Comparison of ENCODE assay signal across 8 cellular contexts in genomic region chr2:55693181-55694125, GRCh38. TPM values are rescaled to one million over a fixed set of nuclear protein-coding genes. Genes with fewer than 3 reads are reported as not detected.
DNase-seq lines count a peak whose midpoint lies in the region; ATAC-seq and TF ChIP-seq lines count a peak whose summit lies in the region.

TSS of gene PNPT1 (minus strand) at chr2:55693844. CDS start at chr2:55693823, 21 bp downstream.

- H3K36me3 ChIP-seq in adipocyte (ENCODE audit: control insufficient read depth, insufficient read depth, low read length, severe bottlenecking) (no peaks in the 10 kb centered on the region), heart left ventricle (peaks cover 0 to under 1% (median 0%) of the 10 kb centered on the region in 9 donors), upper lobe of left lung (peaks cover 0 to under 1% (median 0%) of the 10 kb centered on the region in 4 donors)

- DNase-seq in NCI-H1436 (lab: John Stamatoyannopoulos, UW) (peak; percentile 89), T follicular helper cell (ENCODE audit: low read depth) (peak; percentile 82), adipocyte (ENCODE audit: low read depth) (peak; percentile 97), heart left ventricle (peak; percentile 93 to 96 (median 96)), posterior cingulate gyrus (peak; percentile 90 to 99 (median 95)), upper lobe of left lung (peak; percentile 92 to 96)

- 0 to 1% (median 0%) methylated on average over 44 to 56 of the region's 56 CpGs for WGBS in heart left ventricle, 4 donors
- 0 to 1% methylated on average over 34 to 56 of the region's 56 CpGs for WGBS in upper lobe of left lung, 2 donors

- H3K27ac ChIP-seq in heart left ventricle (peak within 1 kb of the TSS in 8 of 12 donors; percentile 33 to 69 (median 59)), upper lobe of left lung (peak within 1 kb of the TSS; percentile 42 to 59 (median 50))

- TF ChIP-seq CTCF in GM12875 (IDR thresholded peaks at IDR 0.05; ENCODE audit: borderline replicate concordance, insufficient read depth, low read depth, low read length) (no peak), heart left ventricle (IDR thresholded peaks at IDR 0.05) (no peak), upper lobe of left lung (IDR thresholded peaks at IDR 0.05) (no peak)

- no peak for TF ChIP-seq EP300 in upper lobe of left lung (IDR thresholded peaks at IDR 0.05)

- TF ChIP-seq POLR2A in heart left ventricle (IDR thresholded peaks at IDR 0.05) (peak in 1 of 2 donors; percentile 48), upper lobe of left lung (IDR thresholded peaks at IDR 0.05) (peak in 1 of 4 donors; percentile 66)

- H3K4me1 ChIP-seq in adipocyte (ENCODE audit: control insufficient read depth, insufficient read depth, low read length) (peaks cover 8% of the 10 kb centered on the region), heart left ventricle (peaks cover 0 to 12% (median 4%) of the 10 kb centered on the region in 12 donors), upper lobe of left lung (peaks cover 0 to 17% (median 10%) of the 10 kb centered on the region in 4 donors)

- H3K9me3 ChIP-seq in adipocyte (ENCODE audit: control insufficient read depth, low read length) (no peaks in the 10 kb centered on the region), heart left ventricle (no peaks in the 10 kb centered on the region), upper lobe of left lung (no peaks in the 10 kb centered on the region)

- intact Hi-C loops in heart left ventricle (cut with DNase I), result no loop called here
- intact Hi-C loops in posterior cingulate gyrus (cut with DNase I), result loop anchor here (5.0 kb wide), 1 partner anchor 76 kb away; the partner anchor contains the start of gene PPP4R3B

- peak; percentile 100 for ATAC-seq in HG02798 (IDR thresholded peaks at IDR 0.05; ENCODE audit: poor library complexity, unreplicated experiment)
- peak; percentile 99 to 100 (median 100) for ATAC-seq in heart left ventricle
- peak; percentile 99 to 100 for ATAC-seq in upper lobe of left lung (ENCODE audit: low FRiP score in 2 of 2)

- H3K27me3 ChIP-seq in adipocyte (replicated peaks; ENCODE audit: control insufficient read depth, insufficient read depth, low read length) (peaks cover 9% of the 10 kb centered on the region), heart left ventricle (peaks cover 0 to 7% (median 0%) of the 10 kb centered on the region in 9 donors), upper lobe of left lung (no peaks in the 10 kb centered on the region)

- H3K9ac ChIP-seq in adipocyte (ENCODE audit: low read length), result peak within 1 kb of the TSS; percentile 84

- H3K4me3 ChIP-seq in GM12875 (ENCODE audit: low read depth, low read length) (peak within 1 kb of the TSS; percentile 97), adipocyte (ENCODE audit: low read length) (peak within 1 kb of the TSS; percentile 92), heart left ventricle (peak within 1 kb of the TSS; percentile 36 to 92 (median 71)), upper lobe of left lung (peak within 1 kb of the TSS; percentile 72 to 90 (median 83))

RNA-seq across cellular contexts. Expression of gene PNPT1, which starts in this region (rescaled TPM):
- total RNA-seq in heart left ventricle, result 10 to 100 TPM; 11.1 to 28.7 (median 22.5) TPM
- polyA plus RNA-seq in heart left ventricle, result 10 to 100 TPM; 10.4 to 17.5 TPM
- total RNA-seq in upper lobe of left lung, result 10 to 100 TPM; 12.6 to 23.3 (median 15.1) TPM

Comparison
In these comparisons a context has a peak if more than half of its experiments do, and no peak if none do; other contexts are left out.
1. Peak in every context shown above with its lines: DNase-seq, ATAC-seq, H3K4me3 ChIP-seq and H3K27ac ChIP-seq.